In the genomic region with DNA sequence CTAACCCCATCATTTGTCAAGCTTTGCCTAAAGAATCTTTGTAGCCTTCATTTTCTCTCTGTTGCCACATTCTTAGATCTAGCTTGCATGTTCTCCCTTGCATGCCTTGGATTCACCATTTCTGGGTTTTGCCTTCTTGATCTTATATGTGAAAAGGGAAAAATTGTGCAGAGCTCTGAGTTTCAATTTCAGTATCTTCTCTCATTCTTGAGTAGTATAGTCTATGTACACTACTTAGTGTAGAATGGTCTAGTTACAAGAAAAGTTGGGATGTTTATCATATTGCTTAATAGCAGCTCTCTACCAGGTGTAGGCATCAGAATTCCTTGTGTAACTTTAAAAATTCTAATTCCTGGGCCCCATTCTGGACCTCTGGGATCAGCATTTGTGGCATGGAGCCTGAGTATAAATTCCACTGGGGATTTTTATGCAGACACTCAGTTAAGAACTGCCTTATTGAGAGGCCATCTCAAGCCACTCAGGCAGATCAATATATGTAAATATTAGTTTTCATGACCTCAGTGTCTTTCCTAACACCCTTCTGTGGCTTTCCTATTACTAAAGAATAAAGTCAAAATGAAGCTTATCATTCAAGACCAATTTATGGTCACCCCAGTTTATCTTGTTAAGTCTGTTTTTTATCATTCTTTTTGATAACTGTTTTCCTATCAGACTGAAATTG, we compare ENCODE assay signal across 1 cellular context.
TF ChIP-seq lines count a peak whose summit lies in the region.

No MANE protein-coding gene starts in this region.

TF ChIP-seq in GM23338, 12 proteins besides CTCF, POLR2A, EP300 and RAD21:
- TF ChIP-seq, protein P1, sequence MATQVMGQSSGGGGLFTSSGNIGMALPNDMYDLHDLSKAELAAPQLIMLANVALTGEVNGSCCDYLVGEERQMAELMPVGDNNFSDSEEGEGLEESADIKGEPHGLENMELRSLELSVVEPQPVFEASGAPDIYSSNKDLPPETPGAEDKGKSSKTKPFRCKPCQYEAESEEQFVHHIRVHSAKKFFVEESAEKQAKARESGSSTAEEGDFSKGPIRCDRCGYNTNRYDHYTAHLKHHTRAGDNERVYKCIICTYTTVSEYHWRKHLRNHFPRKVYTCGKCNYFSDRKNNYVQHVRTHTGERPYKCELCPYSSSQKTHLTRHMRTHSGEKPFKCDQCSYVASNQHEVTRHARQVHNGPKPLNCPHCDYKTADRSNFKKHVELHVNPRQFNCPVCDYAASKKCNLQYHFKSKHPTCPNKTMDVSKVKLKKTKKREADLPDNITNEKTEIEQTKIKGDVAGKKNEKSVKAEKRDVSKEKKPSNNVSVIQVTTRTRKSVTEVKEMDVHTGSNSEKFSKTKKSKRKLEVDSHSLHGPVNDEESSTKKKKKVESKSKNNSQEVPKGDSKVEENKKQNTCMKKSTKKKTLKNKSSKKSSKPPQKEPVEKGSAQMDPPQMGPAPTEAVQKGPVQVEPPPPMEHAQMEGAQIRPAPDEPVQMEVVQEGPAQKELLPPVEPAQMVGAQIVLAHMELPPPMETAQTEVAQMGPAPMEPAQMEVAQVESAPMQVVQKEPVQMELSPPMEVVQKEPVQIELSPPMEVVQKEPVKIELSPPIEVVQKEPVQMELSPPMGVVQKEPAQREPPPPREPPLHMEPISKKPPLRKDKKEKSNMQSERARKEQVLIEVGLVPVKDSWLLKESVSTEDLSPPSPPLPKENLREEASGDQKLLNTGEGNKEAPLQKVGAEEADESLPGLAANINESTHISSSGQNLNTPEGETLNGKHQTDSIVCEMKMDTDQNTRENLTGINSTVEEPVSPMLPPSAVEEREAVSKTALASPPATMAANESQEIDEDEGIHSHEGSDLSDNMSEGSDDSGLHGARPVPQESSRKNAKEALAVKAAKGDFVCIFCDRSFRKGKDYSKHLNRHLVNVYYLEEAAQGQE (IDR thresholded peaks at IDR 0.05; ENCODE audit: unreplicated experiment) = no peak
- no peak for TF ChIP-seq STAT1 (IDR thresholded peaks at IDR 0.05; ENCODE audit: unreplicated experiment)
- no peak for TF ChIP-seq ZNF114 (CRISPR knock-in tag; IDR thresholded peaks at IDR 0.05)
- no peak for TF ChIP-seq EZH2phosphoT487 (IDR thresholded peaks at IDR 0.05; ENCODE audit: unreplicated experiment)
